Comparison of ENCODE assay signal across 11 cellular contexts in the genomic region with DNA sequence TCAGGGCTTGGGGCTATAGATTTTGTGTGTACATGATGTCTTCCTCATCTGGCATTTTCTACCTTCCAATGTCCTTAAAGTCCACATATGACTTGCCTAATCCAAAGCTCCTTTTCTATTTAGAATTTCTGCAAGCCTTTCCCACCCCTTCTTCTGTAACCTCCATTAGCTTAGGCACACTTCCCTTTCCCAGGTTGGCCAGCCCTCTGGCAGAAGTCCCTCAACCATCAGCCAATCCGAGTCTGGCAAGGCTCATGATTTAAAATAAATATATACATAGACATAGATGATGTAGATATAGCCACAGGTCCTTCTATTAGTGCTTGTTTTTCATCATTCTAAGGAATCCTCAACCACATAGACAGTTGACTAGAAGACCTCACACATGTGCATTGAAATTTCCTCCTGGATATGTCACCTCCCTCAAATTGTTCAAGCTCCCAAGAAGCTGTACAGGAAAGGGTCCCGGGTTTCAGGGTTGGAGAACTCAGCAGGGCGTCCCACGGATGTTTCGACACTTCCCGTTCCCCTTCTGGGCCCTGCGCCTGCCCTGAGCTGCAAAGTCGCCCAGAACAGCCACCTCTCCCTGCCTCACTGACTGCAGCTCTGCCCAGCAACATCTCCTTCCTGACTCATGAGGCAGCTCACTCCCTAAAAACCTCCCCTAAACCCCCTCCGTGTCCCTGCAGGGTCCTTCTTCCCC. TPM values are rescaled to one million over a fixed set of nuclear protein-coding genes. Genes with fewer than 3 reads are reported as not detected.
A peak's percentile ranks its signal among the peaks of the same experiment; 100 is the strongest.
DNase-seq lines count a peak whose midpoint lies in the region; ATAC-seq and TF ChIP-seq lines count a peak whose summit lies in the region.
"Had no signal": no experiment of that assay in that cellular context is flagged by ENCODE, and none has a peak within 500 bp of the region (broad histone marks: within the 10 kb centered on the region; RNA-seq: fewer than 3 reads in every experiment).

No MANE protein-coding gene starts in this region.

- H3K27me3 ChIP-seq in lung (ENCODE audit: control insufficient read depth, insufficient read depth) = no peaks in the 10 kb centered on the region
- H3K27me3 ChIP-seq: ascending aorta, SJSA1 had no signal

- no peak overlapping the region for H3K4me3 ChIP-seq in lung
- H3K4me3 ChIP-seq: A549, ascending aorta, SJSA1 had no signal

- peaks cover 0 to 1% of the 10 kb centered on the region in 2 donors for H3K4me1 ChIP-seq in lung (ENCODE audit: control insufficient read depth in 2 of 2, insufficient read depth in 2 of 2, low read length in 2 of 2)
- H3K4me1 ChIP-seq: A549, ascending aorta, SJSA1 had no signal

- H3K9me3 ChIP-seq in lung (ENCODE audit: control insufficient read depth in 2 of 2, insufficient read depth in 1 of 2, low read length in 1 of 2) = peaks cover 0 to 2% of the 10 kb centered on the region in 2 donors
- H3K9me3 ChIP-seq: A549, ascending aorta, SJSA1 had no signal

- H3K4me3 Mint-ChIP-seq in stimulated activated naive CD8-positive, alpha-beta T cell treated with anti-CD3 and anti-CD28 coated beads, Interleukin-15, amount 100 ng/mL, for 72 hours = no peak overlapping the region
- peak overlapping the region; percentile 52 for H3K4me3 Mint-ChIP-seq in dendritic cell treated with granulocyte-macrophage colony-stimulating factor and Interleukin-4, amounts not matched to agents 40 ng/mL and 50 ng/mL, for 4 days

- H3K36me3 Mint-ChIP-seq in dendritic cell treated with granulocyte-macrophage colony-stimulating factor and Interleukin-4, amounts not matched to agents 40 ng/mL and 50 ng/mL, for 4 days (ENCODE audit: low read depth) = no peaks in the 10 kb centered on the region

- peak overlapping the region in 1 of 2 donors; percentile 87 for H3K27ac Mint-ChIP-seq in stimulated activated naive CD8-positive, alpha-beta T cell treated with anti-CD3 and anti-CD28 coated beads, Interleukin-15, amount 100 ng/mL, for 72 hours
- peak overlapping the region; percentile 96 for H3K27ac Mint-ChIP-seq in dendritic cell treated with granulocyte-macrophage colony-stimulating factor and Interleukin-4, amounts not matched to agents 40 ng/mL and 50 ng/mL, for 4 days

- no peak for TF ChIP-seq CTCF in lung (IDR thresholded peaks at IDR 0.05; ENCODE audit: control extremely low read depth, extremely low read depth)

- H3K27me3 Mint-ChIP-seq in stimulated activated naive CD8-positive, alpha-beta T cell treated with anti-CD3 and anti-CD28 coated beads, Interleukin-15, amount 100 ng/mL, for 72 hours = no peaks in the 10 kb centered on the region
- H3K27me3 Mint-ChIP-seq in dendritic cell treated with granulocyte-macrophage colony-stimulating factor and Interleukin-4, amounts not matched to agents 40 ng/mL and 50 ng/mL, for 4 days = no peaks in the 10 kb centered on the region

- DNase-seq in stimulated activated naive CD8-positive, alpha-beta T cell treated with anti-CD3 and anti-CD28 coated beads, Interleukin-15, Interleukin-2, amounts not matched to agents 100 U/mL and 50 U/mL, for 24 hours = peak; percentile 25
- no peak for DNase-seq in stimulated activated naive CD8-positive, alpha-beta T cell treated with anti-CD3 and anti-CD28 coated beads, Interleukin-15, amount 100 ng/mL, for 72 hours
- DNase-seq in lung (ENCODE audit: low spot score) = peak; percentile 67
- no peak for DNase-seq in activated naive CD4-positive, alpha-beta T cell treated with anti-CD3 and anti-CD28 coated beads, Interleukin-2, amount 50 U/mL, for 16 hours
- no peak for DNase-seq in NCI-H2081 treated with DMSO at 0.1 percent for 48 hours (lab: John Stamatoyannopoulos, UW)

- H3K9me3 Mint-ChIP-seq in stimulated activated naive CD8-positive, alpha-beta T cell treated with anti-CD3 and anti-CD28 coated beads, Interleukin-15, amount 100 ng/mL, for 72 hours = no peaks in the 10 kb centered on the region
- no peaks in the 10 kb centered on the region for H3K9me3 Mint-ChIP-seq in dendritic cell treated with granulocyte-macrophage colony-stimulating factor and Interleukin-4, amounts not matched to agents 40 ng/mL and 50 ng/mL, for 4 days

- intact Hi-C loops in dendritic cell treated with granulocyte-macrophage colony-stimulating factor and Interleukin-4, amounts not matched to agents 40 ng/mL and 50 ng/mL, for 4 days (cut with micrococcal nuclease) = no loop called here

- peak; percentile 33 for ATAC-seq in stimulated activated naive CD8-positive, alpha-beta T cell treated with anti-CD3 and anti-CD28 coated beads, Interleukin-15, Interleukin-2, amounts not matched to agents 100 U/mL and 50 U/mL, for 24 hours
- ATAC-seq in stimulated activated naive CD8-positive, alpha-beta T cell treated with anti-CD3 and anti-CD28 coated beads, Interleukin-15, amount 100 ng/mL, for 72 hours = no peak
- ATAC-seq in lung (ENCODE audit: insufficient read depth, low FRiP score) = peak; percentile 69
- no peak for ATAC-seq in GM21717 (IDR thresholded peaks at IDR 0.05; ENCODE audit: unreplicated experiment)
- no peak for ATAC-seq in GM18868 (IDR thresholded peaks at IDR 0.05; ENCODE audit: unreplicated experiment)
- ATAC-seq: A549 had no signal

- peaks cover 7% of the 10 kb centered on the region for H3K4me1 Mint-ChIP-seq in stimulated activated naive CD8-positive, alpha-beta T cell treated with anti-CD3 and anti-CD28 coated beads, Interleukin-15, amount 100 ng/mL, for 72 hours
- H3K4me1 Mint-ChIP-seq in dendritic cell treated with granulocyte-macrophage colony-stimulating factor and Interleukin-4, amounts not matched to agents 40 ng/mL and 50 ng/mL, for 4 days (ENCODE audit: low read depth) = peaks cover 43% of the 10 kb centered on the region

- H3K27ac ChIP-seq in lung (ENCODE audit: low read depth in 1 of 2, low read length in 1 of 2) = no peak overlapping the region
- H3K27ac ChIP-seq: A549, SJSA1 had no signal

- H3K36me3 ChIP-seq in lung (ENCODE audit: control insufficient read depth in 2 of 2, insufficient read depth in 2 of 2, low read length in 2 of 2) = no peaks in the 10 kb centered on the region
- H3K36me3 ChIP-seq: ascending aorta, SJSA1 had no signal

- 20 to 43% methylated on average over 9 of the region's 9 CpGs for WGBS in lung, 2 donors

RNA-seq across cellular contexts. Expression of gene PIK3AP1, which starts 20.4 kb away (rescaled TPM):
- total RNA-seq in lung = 10 to 100 TPM; 24.0 to 36.8 TPM
- polyA plus RNA-seq in lung = 100 to 1,000 TPM in 1 of 2 donors, 1 to 10 TPM in 1; 7.3 to 120 TPM

Comparison
In these comparisons a context has a peak if more than half of its experiments do, and no peak if none do; other contexts are left out.
1. ATAC-seq: peak in stimulated activated naive CD8-positive, alpha-beta T cell treated with anti-CD3 and anti-CD28 coated beads, Interleukin-15, Interleukin-2, amounts not matched to agents 100 U/mL and 50 U/mL, for 24 hours (single experiment) and lung (single experiment); none in stimulated activated naive CD8-positive, alpha-beta T cell treated with anti-CD3 and anti-CD28 coated beads, Interleukin-15, amount 100 ng/mL, for 72 hours (single experiment), GM21717 (single experiment) and GM18868 (single experiment).
2. DNase-seq: peak in stimulated activated naive CD8-positive, alpha-beta T cell treated with anti-CD3 and anti-CD28 coated beads, Interleukin-15, Interleukin-2, amounts not matched to agents 100 U/mL and 50 U/mL, for 24 hours (single experiment) and lung (single experiment); none in stimulated activated naive CD8-positive, alpha-beta T cell treated with anti-CD3 and anti-CD28 coated beads, Interleukin-15, amount 100 ng/mL, for 72 hours (0 of 2), activated naive CD4-positive, alpha-beta T cell treated with anti-CD3 and anti-CD28 coated beads, Interleukin-2, amount 50 U/mL, for 16 hours (single experiment) and NCI-H2081 treated with DMSO at 0.1 percent for 48 hours (single experiment).